In the genomic region with DNA sequence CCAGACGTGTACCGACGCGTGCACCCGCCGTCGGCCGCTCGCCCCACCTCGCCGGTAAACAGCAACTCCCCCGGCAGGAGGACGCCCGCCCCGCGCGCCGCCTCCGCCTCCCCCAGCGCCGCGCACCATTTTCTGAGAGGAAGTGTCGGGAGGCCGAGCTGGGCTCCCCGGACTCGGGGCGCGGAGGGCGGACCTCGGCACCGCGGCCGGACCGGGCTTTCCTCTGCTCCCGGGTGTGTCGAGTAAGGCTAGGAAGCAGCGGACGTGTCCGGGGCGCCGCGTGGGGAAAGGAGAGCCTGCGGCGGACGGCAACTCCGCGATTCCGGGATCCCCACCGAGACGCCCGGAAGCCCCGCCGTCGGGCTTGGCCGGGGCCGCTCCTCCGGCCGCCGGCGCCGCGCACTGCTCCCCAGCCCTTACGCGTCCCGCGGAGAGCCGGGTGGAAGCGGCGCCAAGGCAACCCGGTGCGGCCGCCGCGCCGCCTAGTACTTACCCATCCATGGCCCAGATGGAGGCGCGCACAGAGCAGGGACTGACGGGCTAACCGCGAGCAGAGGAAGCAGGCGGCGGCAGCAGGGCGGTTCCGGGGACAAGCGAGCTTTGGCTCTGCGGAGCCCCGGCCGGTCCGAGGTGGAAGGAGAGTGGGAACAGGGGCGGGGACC, we compare ENCODE assay signal across 8 cellular contexts. TPM values are rescaled to one million over a fixed set of nuclear protein-coding genes. Genes with fewer than 3 reads are reported as not detected.
A peak's percentile ranks its signal among the peaks of the same experiment; 100 is the strongest.
DNase-seq lines count a peak whose midpoint lies in the region; ATAC-seq, FAIRE-seq and TF ChIP-seq lines count a peak whose summit lies in the region.

A gene with protein sequence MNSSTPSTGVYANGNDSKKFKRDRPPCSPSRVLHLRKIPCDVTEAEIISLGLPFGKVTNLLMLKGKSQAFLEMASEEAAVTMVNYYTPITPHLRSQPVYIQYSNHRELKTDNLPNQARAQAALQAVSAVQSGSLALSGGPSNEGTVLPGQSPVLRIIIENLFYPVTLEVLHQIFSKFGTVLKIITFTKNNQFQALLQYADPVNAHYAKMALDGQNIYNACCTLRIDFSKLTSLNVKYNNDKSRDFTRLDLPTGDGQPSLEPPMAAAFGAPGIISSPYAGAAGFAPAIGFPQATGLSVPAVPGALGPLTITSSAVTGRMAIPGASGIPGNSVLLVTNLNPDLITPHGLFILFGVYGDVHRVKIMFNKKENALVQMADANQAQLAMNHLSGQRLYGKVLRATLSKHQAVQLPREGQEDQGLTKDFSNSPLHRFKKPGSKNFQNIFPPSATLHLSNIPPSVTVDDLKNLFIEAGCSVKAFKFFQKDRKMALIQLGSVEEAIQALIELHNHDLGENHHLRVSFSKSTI (minus strand): TSS at position 643 of the 662 bp plus-strand sequence. CDS start 35,754 bp downstream, outside the sequence.

- POLR2A ChIA-PET in IMR-90 (lab: Charles Lee; ENCODE audit: unreplicated experiment): interaction anchor here (0.6 to 1.0 kb wide), 2 partner anchors 36 to 241 kb away, joined by 3 to 5 read pairs; no protein-coding TSS in a partner anchor

- 0% methylated on average over 59 of the region's 90 CpGs; no CpG with 5 or more reads in 1 of the 2 experiments for WGBS in IMR-90 (ENCODE audit: extremely low coverage in 2 of 2, insufficient read length in 1 of 2), 2 experiments
- 1% methylated on average over 65 to 89 of the region's 90 CpGs for WGBS in pancreas, 2 donors

- peak within 1 kb of the TSS; percentile 98 for H3K18ac ChIP-seq in IMR-90 (ENCODE audit: low read depth, low read length)

- peak within 1 kb of the TSS; percentile 73; the same call in 1 of the 3 replicates for H2BK15ac ChIP-seq in IMR-90 (ENCODE audit: low read depth, low read length)

- H3K9me1 ChIP-seq in IMR-90 (ENCODE audit: insufficient read depth, low read length): no peaks in the 10 kb centered on the region

- H3K27ac ChIP-seq in IMR-90 (ENCODE audit: insufficient read depth, low read length) (peak within 1 kb of the TSS; percentile 94), pancreas (peak within 1 kb of the TSS; percentile 95 to 99 (median 98)), tibial artery (peak within 1 kb of the TSS; percentile 97 to 100)

- H3K4me2 ChIP-seq in IMR-90 (ENCODE audit: low read depth, low read length): peak within 1 kb of the TSS; percentile 100

- TF ChIP-seq RAD21 in IMR-90 (IDR thresholded peaks at IDR 0.05; ENCODE audit: low read length): no peak

- H4K5ac ChIP-seq in IMR-90 (ENCODE audit: low read depth, low read length): peak within 1 kb of the TSS; percentile 99

- H2BK5ac ChIP-seq in IMR-90 (ENCODE audit: low read depth, low read length, poor library complexity, severe bottlenecking): peak within 1 kb of the TSS; percentile 92

- H2AK5ac ChIP-seq in IMR-90 (ENCODE audit: low read depth, low read length): peak within 1 kb of the TSS; percentile 25; the same call in 1 of the 2 replicates

- peak within 1 kb of the TSS; percentile 87 for H2BK120ac ChIP-seq in IMR-90 (ENCODE audit: low read depth, low read length)

- CTCF ChIA-PET in IMR-90 (lab: Yijun Ruan, JAX): interaction anchor here (0.6 to 2.4 kb wide), 3 partner anchors 13 to 264 kb away, joined by 3 to 11 read pairs (median 3); no protein-coding TSS in a partner anchor

- TF ChIP-seq POLR2A in IMR-90 (IDR thresholded peaks at IDR 0.05; ENCODE audit: low read depth, low read length): peak; percentile 66

- H2AK9ac ChIP-seq in IMR-90 (replicated peaks; ENCODE audit: low read depth, low read length, poor library complexity): peak within 1 kb of the TSS; percentile 99

- H4K8ac ChIP-seq in IMR-90 (ENCODE audit: low read depth in 2 of 2, low read length in 2 of 2): peak within 1 kb of the TSS; percentile 54 to 94

- BruUV-seq in IMR-90 (replicated peaks; lab: Mats Ljungman, UMichigan): no TSS peak

- H3K9me3 ChIP-seq in IMR-90 (ENCODE audit: control insufficient read depth, insufficient read depth, low read length): no peaks in the 10 kb centered on the region
- H3K9me3 ChIP-seq in pancreas: no peaks in the 10 kb centered on the region
- no peaks in the 10 kb centered on the region for H3K9me3 ChIP-seq in tibial artery

- peak within 1 kb of the TSS; percentile 93 for H3K9ac ChIP-seq in IMR-90 (ENCODE audit: low read depth, low read length)

- peaks cover 17% of the 10 kb centered on the region for H4K20me1 ChIP-seq in IMR-90 (ENCODE audit: insufficient read depth, low read length)

- H3K23ac ChIP-seq in IMR-90 (ENCODE audit: low read depth, low read length): peak within 1 kb of the TSS; percentile 92

- ATAC-seq in GM21526 (IDR thresholded peaks at IDR 0.05; ENCODE audit: low FRiP score, unreplicated experiment): peak; percentile 54
- ATAC-seq in IMR-90 (ENCODE audit: low read depth): peak; percentile 60
- ATAC-seq in activated naive CD4-positive, alpha-beta T cell treated with anti-CD3 and anti-CD28 coated beads, Interleukin-2, amount 50 U/mL, for 72 hours: peak; percentile 74 to 76
- peak; percentile 69 to 78 (median 74) for ATAC-seq in pancreas

- in situ Hi-C loops in IMR-90 (cut with MboI; ENCODE audit: low sequenced_read_pairs) (no loop called here), SK-MEL-5 (cut with HindIII; ENCODE audit: low pct_unique_long_range_greater_than_20kb, low sequenced_read_pairs) (no loop called here)

- H3K27me3 ChIP-seq in IMR-90 (ENCODE audit: control insufficient read depth, insufficient read depth, low read length) (no peaks in the 10 kb centered on the region), pancreas (no peaks in the 10 kb centered on the region), tibial artery (no peaks in the 10 kb centered on the region)

- TF ChIP-seq CTCF in IMR-90 (conservative IDR thresholded peaks at IDR 0.05; ENCODE audit: low read depth, low read length): no peak
- TF ChIP-seq CTCF in pancreas (IDR thresholded peaks at IDR 0.05): no peak
- no peak for TF ChIP-seq CTCF in tibial artery (IDR thresholded peaks at IDR 0.05)

- dilution Hi-C loops in IMR-90 (cut with HindIII; ENCODE audit: low sequenced_read_pairs, unreplicated experiment): no loop called here

- peaks cover 6 to 8% of the 10 kb centered on the region in 2 donors for H3K36me3 Mint-ChIP-seq in activated naive CD4-positive, alpha-beta T cell treated with anti-CD3 and anti-CD28 coated beads, Interleukin-2, amount 50 U/mL, for 72 hours

- peaks cover 3% of the 10 kb centered on the region; the same call in 1 of the 2 replicates for H3K4me1 ChIP-seq in IMR-90 (ENCODE audit: control insufficient read depth, insufficient read depth, low read length)
- H3K4me1 ChIP-seq in pancreas: peaks cover 6 to 34% (median 13%) of the 10 kb centered on the region in 3 donors
- peaks cover 0 to 36% (median 7%) of the 10 kb centered on the region in 4 donors for H3K4me1 ChIP-seq in tibial artery

- peak within 1 kb of the TSS; percentile 98 for H2AFZ ChIP-seq in IMR-90 (replicated peaks; ENCODE audit: low read length, poor library complexity)

- DNase-seq in DMS79 (lab: John Stamatoyannopoulos, UW) (peak; percentile 60), IMR-90 (peak; percentile 48), SK-MEL-5 (ENCODE audit: low read depth, low spot score) (peak; percentile 72), glomerular visceral epithelial cell (ENCODE audit: extremely low spot score) (peak; percentile 85), pancreas (peak; percentile 75 to 91 (median 81)), tibial artery (peak; percentile 70 to 91)
- peak; percentile 80 to 81 for DNase-seq in activated naive CD4-positive, alpha-beta T cell treated with anti-CD3 and anti-CD28 coated beads, Interleukin-2, amount 50 U/mL, for 72 hours (ENCODE audit: low spot score in 2 of 2)

- H3K4ac ChIP-seq in IMR-90 (ENCODE audit: low read depth, low read length): peak within 1 kb of the TSS; percentile 84

- no peaks in the 10 kb centered on the region for H3K9me3 Mint-ChIP-seq in activated naive CD4-positive, alpha-beta T cell treated with anti-CD3 and anti-CD28 coated beads, Interleukin-2, amount 50 U/mL, for 72 hours

- no peak for FAIRE-seq in pancreas (lab: Jason Lieb, UNC)

- peak within 1 kb of the TSS; percentile 91 for H3K14ac ChIP-seq in IMR-90 (replicated peaks; ENCODE audit: low read depth, low read length)

- peak within 1 kb of the TSS; percentile 78 for H3K56ac ChIP-seq in IMR-90 (ENCODE audit: extremely low read depth, insufficient read depth, low read length)

- H2BK20ac ChIP-seq in IMR-90 (ENCODE audit: low read depth, low read length): no peak within 1 kb of the TSS

- peaks cover 0 to 20% of the 10 kb centered on the region in 2 experiments; a peak in 3 of 4 replicates for H3K79me1 ChIP-seq in IMR-90 (ENCODE audit: low read depth in 1 of 2, low read length in 2 of 2)

- H4K91ac ChIP-seq in IMR-90 (ENCODE audit: insufficient read depth, low read depth, low read length): peak within 1 kb of the TSS; percentile 88

- H3K4me3 ChIP-seq in IMR-90 (ENCODE audit: insufficient read depth, low read depth, low read length): peak within 1 kb of the TSS; percentile 95
- H3K4me3 ChIP-seq in pancreas: peak within 1 kb of the TSS; percentile 86 to 97 (median 94)
- H3K4me3 ChIP-seq in tibial artery: peak within 1 kb of the TSS; percentile 93 to 99

- H3K36me3 ChIP-seq in IMR-90 (ENCODE audit: control insufficient read depth, insufficient read depth, low read length) (no peaks in the 10 kb centered on the region), pancreas (no peaks in the 10 kb centered on the region), tibial artery (no peaks in the 10 kb centered on the region)

- intact Hi-C loops in IMR-90 (cut with micrococcal nuclease): loop anchor here (5.0 to 10.0 kb wide), 2 partner anchors 111 to 568 kb away; no protein-coding TSS in a partner anchor
- intact Hi-C loops in pancreas (cut with DNase I): no loop called here
- intact Hi-C loops in tibial artery (cut with DNase I; ENCODE audit: low total_unique reads): loop anchor here (5.0 to 10.0 kb wide), 2 partner anchors 158 to 436 kb away; a partner anchor contains a TSS

- H3K27ac Mint-ChIP-seq in activated naive CD4-positive, alpha-beta T cell treated with anti-CD3 and anti-CD28 coated beads, Interleukin-2, amount 50 U/mL, for 72 hours: peak within 1 kb of the TSS; percentile 95 to 99

TF ChIP-seq in IMR-90, 13 proteins besides CTCF, POLR2A, EP300 and RAD21 (continues in another document):
- no peak for TF ChIP-seq BHLHE40 (IDR thresholded peaks at IDR 0.05; ENCODE audit: low read depth, low read length)

RNA-seq across cellular contexts. Expression of the gene that starts here (rescaled TPM):
- total RNA-seq in IMR-90 (2012; rRNA removed): 15.6 and 17.5 TPM in 2 replicates
- 8.6 and 11.3 TPM in 2 replicates for polyA plus RNA-seq in IMR-90 (2012; rRNA removed)
- polyA plus RNA-seq in IMR-90 (2012; cell fraction: cytosol; rRNA removed): 2.1 and 5.1 TPM in 2 replicates
- 10.0 and 15.9 TPM in 2 replicates for polyA plus RNA-seq in IMR-90 (2012; cell fraction: nucleus; rRNA removed; ENCODE audit: low replicate concordance)
- total RNA-seq in SK-MEL-5 (2014; rRNA removed; shearing (Covaris generic)): 41.8 and 42.7 TPM in 2 replicates
- 59.9 and 72.6 TPM in 2 replicates for polyA plus RNA-seq in SK-MEL-5 (2015; cell fraction: cytosol; rRNA removed)
- 24.7 and 28.0 TPM in 2 replicates for polyA plus RNA-seq in SK-MEL-5 (2015; cell fraction: nucleus; rRNA removed)
- 10 to 100 TPM; 77.7 to 91.8 TPM for total RNA-seq in activated naive CD4-positive, alpha-beta T cell treated with anti-CD3 and anti-CD28 coated beads, Interleukin-2, amount 50 U/mL, for 72 hours
- 10 to 100 TPM; 23.7 to 51.5 (median 39.4) TPM for total RNA-seq in pancreas
- 1 to 10 TPM; 4.4 to 8.6 TPM for polyA plus RNA-seq in pancreas

Comparison
In these comparisons a context has a peak if more than half of its experiments do, and no peak if none do; other contexts are left out.
1. Peak in every context shown above with its lines: DNase-seq, ATAC-seq, H3K4me3 ChIP-seq and H3K27ac ChIP-seq.
2. intact Hi-C loops: an anchor here in IMR-90 (5.0 to 10.0 kb wide) and tibial artery (5.0 to 10.0 kb wide); none called in pancreas.